In the genomic region with DNA sequence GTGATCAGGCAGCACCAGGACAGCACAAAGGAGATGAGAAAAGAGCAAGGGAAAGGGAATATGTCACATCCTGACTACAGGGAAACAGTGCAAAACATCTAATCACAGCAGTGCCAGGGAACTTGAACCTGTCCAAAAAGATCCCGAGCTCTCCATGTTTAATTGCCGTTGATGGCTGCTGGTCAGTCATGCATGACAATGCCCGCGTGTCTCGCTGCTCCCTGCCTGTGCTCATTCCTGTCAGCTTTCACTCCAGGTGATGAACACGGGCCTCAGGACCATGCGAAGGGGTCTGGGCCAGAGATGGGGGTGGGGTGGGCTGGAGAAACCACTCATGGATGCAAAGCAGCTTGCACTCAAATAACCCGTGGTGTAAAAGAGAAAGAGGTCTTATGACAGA, we compare ENCODE assay signal across 17 cellular contexts.
DNase-seq lines count a peak whose midpoint lies in the region; ATAC-seq and TF ChIP-seq lines count a peak whose summit lies in the region.
"Had no signal": no experiment of that assay in that cellular context is flagged by ENCODE, and none has a peak within 500 bp of the region (broad histone marks: within the 10 kb centered on the region; RNA-seq: fewer than 3 reads in every experiment).

No MANE protein-coding gene starts in this region.

- TF ChIP-seq CTCF in BE2C (IDR thresholded peaks at IDR 0.05; ENCODE audit: low read depth, low read length) (no peak), mesothelial cell of epicardium (IDR thresholded peaks at IDR 0.05; ENCODE audit: unreplicated experiment) (no peak), tibial artery (IDR thresholded peaks at IDR 0.05) (no peak)

- H3K9me3 Mint-ChIP-seq in mesothelial cell of epicardium: no peaks in the 10 kb centered on the region
- H3K9me3 Mint-ChIP-seq: neural crest cell had no signal

- peak; percentile 27 for DNase-seq in BE2C
- peak; percentile 76 for DNase-seq in NCI-H1092 treated with DMSO at 0.1 percent for 48 hours (lab: John Stamatoyannopoulos, UW)
- DNase-seq in NCI-H69 (lab: John Stamatoyannopoulos, UW): peak; percentile 90
- peak; percentile 5 for DNase-seq in iPS DF 4.7 (ENCODE audit: extremely low read depth, low spot score)
- no peak for DNase-seq in NCI-H1436 (lab: John Stamatoyannopoulos, UW)
- DNase-seq in mesothelial cell of epicardium (ENCODE audit: low spot score in 2 of 2, unreplicated experiment in 2 of 2): no peak
- no peak for DNase-seq in tibial artery
- DNase-seq: activated T-cell treated with anti-CD3 and anti-CD28 coated beads, Interleukin-2, amount 50 U/mL, for 24 hours; CD8-positive, alpha-beta memory T cell; Peyer's patch had no signal

- H3K27ac ChIP-seq in tibial artery: no peak overlapping the region
- H3K27ac ChIP-seq: Peyer's patch, right atrium auricular region had no signal

- H3K4me3 Mint-ChIP-seq in mesothelial cell of epicardium: no peak overlapping the region
- H3K4me3 Mint-ChIP-seq: activated T-cell treated with anti-CD3 and anti-CD28 coated beads, Interleukin-2, amount 50 U/mL, for 24 hours; brain; CD8-positive, alpha-beta memory T cell; memory B cell; neural crest cell had no signal

- no peaks in the 10 kb centered on the region for H3K27me3 ChIP-seq in BE2C
- no peaks in the 10 kb centered on the region for H3K27me3 ChIP-seq in tibial artery
- H3K27me3 ChIP-seq: Peyer's patch, right atrium auricular region had no signal

- H3K9me3 ChIP-seq in BE2C: no peaks in the 10 kb centered on the region
- H3K9me3 ChIP-seq in tibial artery: no peaks in the 10 kb centered on the region
- H3K9me3 ChIP-seq: Peyer's patch, right atrium auricular region had no signal

- no peaks in the 10 kb centered on the region for H3K4me1 Mint-ChIP-seq in mesothelial cell of epicardium
- H3K4me1 Mint-ChIP-seq: brain; CD8-positive, alpha-beta memory T cell; memory B cell; neural crest cell had no signal

- peak overlapping the region; percentile 25 for H3K4me3 ChIP-seq in BE2C (ENCODE audit: low read depth, low read length)
- no peak overlapping the region for H3K4me3 ChIP-seq in tibial artery
- H3K4me3 ChIP-seq: Peyer's patch, right atrium auricular region had no signal

- intact Hi-C loops in tibial artery (cut with DNase I; ENCODE audit: low total_unique reads): no loop called here

- no peak for ATAC-seq in HG03342 (IDR thresholded peaks at IDR 0.05; ENCODE audit: unreplicated experiment)
- ATAC-seq: activated naive CD4-positive, alpha-beta T cell treated with anti-CD3 and anti-CD28 coated beads, Interleukin-2, amount 50 U/mL, for 72 hours; HCT116 had no signal

- H3K36me3 ChIP-seq in BE2C: no peaks in the 10 kb centered on the region
- H3K36me3 ChIP-seq in tibial artery: no peaks in the 10 kb centered on the region
- H3K36me3 ChIP-seq: Peyer's patch, right atrium auricular region had no signal

- H3K36me3 Mint-ChIP-seq in mesothelial cell of epicardium: no peaks in the 10 kb centered on the region
- H3K36me3 Mint-ChIP-seq: activated naive CD4-positive, alpha-beta T cell treated with anti-CD3 and anti-CD28 coated beads, Interleukin-2, amount 50 U/mL, for 72 hours; brain; CD8-positive, alpha-beta memory T cell; memory B cell had no signal

- H3K27me3 Mint-ChIP-seq in mesothelial cell of epicardium (ENCODE audit: low read depth): peaks cover 35% of the 10 kb centered on the region
- H3K27me3 Mint-ChIP-seq: activated T-cell treated with anti-CD3 and anti-CD28 coated beads, Interleukin-2, amount 50 U/mL, for 24 hours; brain; CD8-positive, alpha-beta memory T cell had no signal

- H3K4me1 ChIP-seq in BE2C (no peaks in the 10 kb centered on the region), tibial artery (no peaks in the 10 kb centered on the region)
- H3K4me1 ChIP-seq: Peyer's patch, right atrium auricular region had no signal

- H3K27ac Mint-ChIP-seq in mesothelial cell of epicardium: no peak overlapping the region
- H3K27ac Mint-ChIP-seq: activated naive CD4-positive, alpha-beta T cell treated with anti-CD3 and anti-CD28 coated beads, Interleukin-2, amount 50 U/mL, for 72 hours; activated T-cell treated with anti-CD3 and anti-CD28 coated beads, Interleukin-2, amount 50 U/mL, for 24 hours; brain; CD8-positive, alpha-beta memory T cell; memory B cell had no signal

Comparison
In these comparisons a context has a peak if more than half of its experiments do, and no peak if none do; other contexts are left out.
1. DNase-seq: peak in BE2C (single experiment), NCI-H1092 treated with DMSO at 0.1 percent for 48 hours (single experiment), NCI-H69 (single experiment) and iPS DF 4.7 (single experiment); none in NCI-H1436 (single experiment), mesothelial cell of epicardium (0 of 2) and tibial artery (0 of 2).